In genomic region chr3:117103645-117104044, GRCh38 we compare ENCODE assay signal across 1 cellular context.
TF ChIP-seq lines count a peak whose summit lies in the region.

No MANE protein-coding gene starts in this region.

TF ChIP-seq in IMR-90, 13 proteins besides CTCF, POLR2A, EP300 and RAD21 (continued from another document):
- no peak for TF ChIP-seq ELK1 (IDR thresholded peaks at IDR 0.05; ENCODE audit: borderline replicate concordance, low read depth, low read length)
- no peak for TF ChIP-seq MAFK (IDR thresholded peaks at IDR 0.05; ENCODE audit: low read depth, low read length)
- TF ChIP-seq CHD1 (IDR thresholded peaks at IDR 0.05; ENCODE audit: low read depth, low read length), result no peak
